In genomic region chr17:63998050-63998720, GRCh38 we compare ENCODE assay signal across 1 cellular context.
TF ChIP-seq lines count a peak whose summit lies in the region.

Gene PRR29 (plus strand): TSS chr17:63998351. CDS start chr17:63998365, 14 bp downstream.

TF ChIP-seq in GM12878, 131 proteins besides CTCF, POLR2A, EP300 and RAD21 (continued from another document):
- TF ChIP-seq BMI1 (IDR thresholded peaks at IDR 0.05; ENCODE audit: borderline replicate concordance) (peak; percentile 95), MXI1 (IDR thresholded peaks at IDR 0.05; ENCODE audit: low read depth, low read length) (peak; percentile 77; the same call in 1 of the 2 replicates), NR2F1 (conservative IDR thresholded peaks at IDR 0.05) (peak; percentile 56), NRF1 (conservative IDR thresholded peaks at IDR 0.05; ENCODE audit: low read depth, low read length) (peak; percentile 73), SIN3A (IDR thresholded peaks at IDR 0.05; ENCODE audit: low read depth, low read length) (0 out of 2 replicates have a peak, but pooled peaks have one; percentile 74), SUZ12 (IDR thresholded peaks at IDR 0.05; ENCODE audit: unreplicated experiment) (no peak), IKZF1 (conservative IDR thresholded peaks at IDR 0.05) (peak; percentile 54), YY1 (IDR thresholded peaks at IDR 0.05; ENCODE audit: low read depth, low read length) (peak; percentile 82), E2F8 (IDR thresholded peaks at IDR 0.05; ENCODE audit: low read depth, partially characterized antibody) (no peak), LARP7 (IDR thresholded peaks at IDR 0.05) (peak; percentile 61; the same call in 1 of the 2 replicates), HDGF (IDR thresholded peaks at IDR 0.05) (peak; percentile 51; the same call in 1 of the 2 replicates), POLR2AphosphoS2 (IDR thresholded peaks at IDR 0.05; ENCODE audit: low read depth, low read length) (no peak)
- TF ChIP-seq, protein P1, sequence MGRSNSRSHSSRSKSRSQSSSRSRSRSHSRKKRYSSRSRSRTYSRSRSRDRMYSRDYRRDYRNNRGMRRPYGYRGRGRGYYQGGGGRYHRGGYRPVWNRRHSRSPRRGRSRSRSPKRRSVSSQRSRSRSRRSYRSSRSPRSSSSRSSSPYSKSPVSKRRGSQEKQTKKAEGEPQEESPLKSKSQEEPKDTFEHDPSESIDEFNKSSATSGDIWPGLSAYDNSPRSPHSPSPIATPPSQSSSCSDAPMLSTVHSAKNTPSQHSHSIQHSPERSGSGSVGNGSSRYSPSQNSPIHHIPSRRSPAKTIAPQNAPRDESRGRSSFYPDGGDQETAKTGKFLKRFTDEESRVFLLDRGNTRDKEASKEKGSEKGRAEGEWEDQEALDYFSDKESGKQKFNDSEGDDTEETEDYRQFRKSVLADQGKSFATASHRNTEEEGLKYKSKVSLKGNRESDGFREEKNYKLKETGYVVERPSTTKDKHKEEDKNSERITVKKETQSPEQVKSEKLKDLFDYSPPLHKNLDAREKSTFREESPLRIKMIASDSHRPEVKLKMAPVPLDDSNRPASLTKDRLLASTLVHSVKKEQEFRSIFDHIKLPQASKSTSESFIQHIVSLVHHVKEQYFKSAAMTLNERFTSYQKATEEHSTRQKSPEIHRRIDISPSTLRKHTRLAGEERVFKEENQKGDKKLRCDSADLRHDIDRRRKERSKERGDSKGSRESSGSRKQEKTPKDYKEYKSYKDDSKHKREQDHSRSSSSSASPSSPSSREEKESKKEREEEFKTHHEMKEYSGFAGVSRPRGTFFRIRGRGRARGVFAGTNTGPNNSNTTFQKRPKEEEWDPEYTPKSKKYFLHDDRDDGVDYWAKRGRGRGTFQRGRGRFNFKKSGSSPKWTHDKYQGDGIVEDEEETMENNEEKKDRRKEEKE (IDR thresholded peaks at IDR 0.05), result no peak
